In genomic region chr10:119525116-119525515, GRCh38 we compare ENCODE assay signal across 1 cellular context.
TF ChIP-seq lines count a peak whose summit lies in the region.

No MANE protein-coding gene starts in this region.

TF ChIP-seq in HCT116, 20 proteins besides CTCF, POLR2A, EP300 and RAD21:
- TF ChIP-seq REST (IDR thresholded peaks at IDR 0.05; ENCODE audit: low read depth) (no peak), POLR2AphosphoS5 (IDR thresholded peaks at IDR 0.05; ENCODE audit: low read depth, low read length) (no peak), SP1 (IDR thresholded peaks at IDR 0.05; ENCODE audit: low read depth) (no peak), ZBTB33 (IDR thresholded peaks at IDR 0.05; ENCODE audit: extremely low read depth, insufficient replicate concordance, low read length) (no peak), JUND (IDR thresholded peaks at IDR 0.05) (no peak), CBX3 (IDR thresholded peaks at IDR 0.05; ENCODE audit: low read depth) (no peak), ELF1 (IDR thresholded peaks at IDR 0.05; ENCODE audit: borderline replicate concordance, low read depth) (no peak), EZH2 (IDR thresholded peaks at IDR 0.05) (no peak)
- TF ChIP-seq, protein P1, sequence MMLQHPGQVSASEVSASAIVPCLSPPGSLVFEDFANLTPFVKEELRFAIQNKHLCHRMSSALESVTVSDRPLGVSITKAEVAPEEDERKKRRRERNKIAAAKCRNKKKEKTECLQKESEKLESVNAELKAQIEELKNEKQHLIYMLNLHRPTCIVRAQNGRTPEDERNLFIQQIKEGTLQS (IDR thresholded peaks at IDR 0.05), result no peak
